ENCODE assay signal across 20 cellular contexts in genomic region chr5:154826-155225, GRCh38. TPM values are rescaled to one million over a fixed set of nuclear protein-coding genes. Genes with fewer than 3 reads are reported as not detected.
"Had no signal": no experiment of that assay in that cellular context is flagged by ENCODE, and none has a peak within 500 bp of the region (broad histone marks: within the 10 kb centered on the region; RNA-seq: fewer than 3 reads in every experiment).

No MANE protein-coding gene starts in this region.

- H3K4me1 ChIP-seq: body of pancreas, sigmoid colon, suprapubic skin, upper lobe of right lung had no signal

- H3K27ac Mint-ChIP-seq: activated CD8-positive, alpha-beta memory T cell treated with anti-CD3 and anti-CD28 coated beads, Interleukin-2, amount 10 ng/mL, durations not matched to agents 7 days and 5 days; activated T-cell treated with anti-CD3 and anti-CD28 coated beads, Interleukin-2, amount 50 U/mL, for 72 hours; nephron had no signal

- H3K4me3 Mint-ChIP-seq: activated CD8-positive, alpha-beta memory T cell treated with anti-CD3 and anti-CD28 coated beads, Interleukin-2, amount 10 ng/mL, durations not matched to agents 7 days and 5 days; activated T-cell treated with anti-CD3 and anti-CD28 coated beads, Interleukin-2, amount 50 U/mL, for 72 hours; nephron had no signal

- H3K27me3 ChIP-seq: body of pancreas, sigmoid colon, suprapubic skin, upper lobe of right lung had no signal

- H3K36me3 Mint-ChIP-seq: activated CD8-positive, alpha-beta memory T cell treated with anti-CD3 and anti-CD28 coated beads, Interleukin-2, amount 10 ng/mL, durations not matched to agents 7 days and 5 days had no signal

- H3K9me3 ChIP-seq: body of pancreas, mucosa of descending colon, sigmoid colon, suprapubic skin, upper lobe of right lung had no signal

- DNase-seq: activated CD4-positive, alpha-beta T cell treated with anti-CD3 and anti-CD28 coated beads, Interleukin-2, amount 50 U/mL, for 48 hours; activated naive CD4-positive, alpha-beta T cell treated with anti-CD3 and anti-CD28 coated beads, Interleukin-2, amount 50 U/mL, for 16 hours; activated T-cell treated with anti-CD3 and anti-CD28 coated beads, Interleukin-2, amount 50 U/mL, for 72 hours; amniotic stem cell; body of pancreas; left cardiac atrium; mucosa of descending colon; sigmoid colon; stimulated activated CD4-positive, alpha-beta T cell treated with anti-CD3 and anti-CD28 coated beads, Interleukin-4, amount 100 ng/mL, for 1 hour; stimulated activated CD8-positive, alpha-beta memory T cell treated with anti-CD3 and anti-CD28 coated beads, Interleukin-4, amount 100 ng/mL, for 48 hours; stimulated activated naive CD8-positive, alpha-beta T cell treated with anti-CD3 and anti-CD28 coated beads, Interleukin-15, Interleukin-2, amounts not matched to agents 100 U/mL and 50 U/mL, for 24 hours had no signal

- H3K4me3 ChIP-seq: body of pancreas, mucosa of descending colon, sigmoid colon, suprapubic skin, upper lobe of right lung had no signal

- H3K27ac ChIP-seq: body of pancreas, sigmoid colon, suprapubic skin, upper lobe of right lung had no signal

- H3K4me1 Mint-ChIP-seq: activated CD8-positive, alpha-beta memory T cell treated with anti-CD3 and anti-CD28 coated beads, Interleukin-2, amount 10 ng/mL, durations not matched to agents 7 days and 5 days had no signal

- H3K36me3 ChIP-seq: sigmoid colon, suprapubic skin, upper lobe of right lung had no signal

- H3K9me3 Mint-ChIP-seq: activated T-cell treated with anti-CD3 and anti-CD28 coated beads, Interleukin-2, amount 50 U/mL, for 72 hours; nephron had no signal

RNA-seq across cellular contexts. Expression of gene LRRC14B, which starts 36.5 kb away (rescaled TPM):
- total RNA-seq: activated CD8-positive, alpha-beta memory T cell treated with anti-CD3 and anti-CD28 coated beads, Interleukin-2, amount 10 ng/mL, durations not matched to agents 7 days and 5 days; activated T-cell treated with anti-CD3 and anti-CD28 coated beads, Interleukin-2, amount 50 U/mL, for 72 hours; body of pancreas; dermis microvascular lymphatic vessel endothelial cell; esophagus mucosa; lung microvascular endothelial cell; mucosa of descending colon; osteocyte; suprapubic skin; T-helper 2 cell treated with Interferon-gamma antibody and Interleukin-4, amounts not matched to agents 100 ng/mL and 5 ng/mL, for 36 hours; upper lobe of right lung had no signal
- polyA plus RNA-seq: sigmoid colon had no signal
